24 cellular contexts compared by ENCODE assay signal in the genomic region with DNA sequence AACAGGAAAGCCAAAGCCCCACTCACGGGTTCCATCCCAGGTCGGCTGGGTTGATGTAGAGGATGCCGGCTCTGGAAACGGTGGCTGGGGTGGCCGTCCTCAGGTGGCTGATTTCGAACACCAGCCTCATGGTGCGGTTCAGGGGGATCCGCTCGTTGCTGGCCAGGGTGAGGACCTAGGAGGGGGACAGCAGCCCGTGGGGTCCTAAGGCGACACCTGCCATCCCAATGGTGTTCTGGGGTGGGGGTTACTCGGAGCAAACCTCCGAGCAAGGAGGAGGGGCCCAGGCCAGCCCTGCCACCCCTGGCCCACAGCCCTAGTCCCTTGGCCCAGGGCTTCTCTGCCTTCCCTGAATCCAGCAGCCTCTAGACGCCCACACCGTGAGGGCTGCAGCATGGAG.
"Had no signal": no experiment of that assay in that cellular context is flagged by ENCODE, and none has a peak within 500 bp of the region (broad histone marks: within the 10 kb centered on the region; RNA-seq: fewer than 3 reads in every experiment).

No MANE protein-coding gene starts in this region.

- H3K36me3 ChIP-seq: colonic mucosa, heart right ventricle had no signal

- H3K27me3 ChIP-seq: body of pancreas, colonic mucosa had no signal

- H3K4me3 Mint-ChIP-seq: activated CD4-positive, alpha-beta memory T cell treated with anti-CD3 and anti-CD28 coated beads for 36 hours; activated CD4-positive, alpha-beta T cell treated with anti-CD3 and anti-CD28 coated beads for 36 hours; activated CD4-positive, alpha-beta T cell treated with anti-CD3 and anti-CD28 coated beads, Interleukin-2, amount 10 ng/mL, durations not matched to agents 24 days and 14 days; activated naive CD4-positive, alpha-beta T cell treated with anti-CD3 and anti-CD28 coated beads, Interleukin-2, amount 10 ng/mL, durations not matched to agents 7 days and 5 days; activated naive CD8-positive, alpha-beta T cell treated with anti-CD3 and anti-CD28 coated beads, Interleukin-2, amount 10 ng/mL, durations not matched to agents 7 days and 5 days; activated T-cell treated with anti-CD3 and anti-CD28 coated beads, Interleukin-2, amount 50 U/mL, for 24 hours; activated T-cell treated with anti-CD3 and anti-CD28 coated beads, Interleukin-2, amount 50 U/mL, for 72 hours; endodermal cell had no signal

- H3K4me1 Mint-ChIP-seq: activated CD4-positive, alpha-beta T cell treated with anti-CD3 and anti-CD28 coated beads for 36 hours; activated naive CD8-positive, alpha-beta T cell treated with anti-CD3 and anti-CD28 coated beads, Interleukin-2, amount 10 ng/mL, durations not matched to agents 7 days and 5 days; endodermal cell had no signal

- H3K9me3 ChIP-seq: body of pancreas, colonic mucosa, heart right ventricle had no signal

- DNase-seq: activated CD4-positive, alpha-beta memory T cell treated with anti-CD3 and anti-CD28 coated beads for 36 hours; activated CD4-positive, alpha-beta T cell treated with anti-CD3 and anti-CD28 coated beads for 36 hours; activated CD4-positive, alpha-beta T cell treated with anti-CD3 and anti-CD28 coated beads, Interleukin-2, amount 10 ng/mL, durations not matched to agents 24 days and 14 days; activated CD4-positive, CD25-positive, alpha-beta regulatory T cell; activated CD4-positive, CD25-positive, alpha-beta regulatory T cell treated with anti-CD3 and anti-CD28 coated beads, Interleukin-2, amount 50 U/mL, for 72 hours; activated CD8-positive, alpha-beta memory T cell treated with anti-CD3 and anti-CD28 coated beads, Interleukin-2, amount 50 U/mL, for 48 hours; activated gamma-delta T cell; activated naive CD4-positive, alpha-beta T cell; activated naive CD4-positive, alpha-beta T cell treated with anti-CD3 and anti-CD28 coated beads, Interleukin-2, amount 10 ng/mL, durations not matched to agents 7 days and 5 days; activated naive CD8-positive, alpha-beta T cell treated with anti-CD3 and anti-CD28 coated beads, Interleukin-2, amount 10 ng/mL, durations not matched to agents 7 days and 5 days; activated T-cell treated with anti-CD3 and anti-CD28 coated beads for 4 hours; activated T-cell treated with anti-CD3 and anti-CD28 coated beads, Interleukin-2, amount 50 U/mL, for 24 hours; activated T-cell treated with anti-CD3 and anti-CD28 coated beads, Interleukin-2, amount 50 U/mL, for 72 hours; aorta; body of pancreas; caudate nucleus; colonic mucosa; effector memory CD4-positive, alpha-beta T cell; endodermal cell; foreskin fibroblast; heart right ventricle; T-helper 2 cell had no signal

- H3K27ac Mint-ChIP-seq: activated CD4-positive, alpha-beta memory T cell treated with anti-CD3 and anti-CD28 coated beads for 36 hours; activated CD4-positive, alpha-beta T cell treated with anti-CD3 and anti-CD28 coated beads for 36 hours; activated CD4-positive, alpha-beta T cell treated with anti-CD3 and anti-CD28 coated beads, Interleukin-2, amount 10 ng/mL, durations not matched to agents 24 days and 14 days; activated naive CD4-positive, alpha-beta T cell treated with anti-CD3 and anti-CD28 coated beads, Interleukin-2, amount 10 ng/mL, durations not matched to agents 7 days and 5 days; activated naive CD4-positive, alpha-beta T cell treated with anti-CD3 and anti-CD28 coated beads, Interleukin-2, amount 50 U/mL, for 72 hours; activated naive CD8-positive, alpha-beta T cell treated with anti-CD3 and anti-CD28 coated beads, Interleukin-2, amount 10 ng/mL, durations not matched to agents 7 days and 5 days; activated T-cell treated with anti-CD3 and anti-CD28 coated beads, Interleukin-2, amount 50 U/mL, for 24 hours; activated T-cell treated with anti-CD3 and anti-CD28 coated beads, Interleukin-2, amount 50 U/mL, for 72 hours; endodermal cell had no signal

- H3K4me3 ChIP-seq: body of pancreas, colonic mucosa, heart right ventricle had no signal

- H3K36me3 Mint-ChIP-seq: activated CD4-positive, alpha-beta memory T cell treated with anti-CD3 and anti-CD28 coated beads for 36 hours; activated naive CD4-positive, alpha-beta T cell treated with anti-CD3 and anti-CD28 coated beads, Interleukin-2, amount 10 ng/mL, durations not matched to agents 7 days and 5 days; activated naive CD4-positive, alpha-beta T cell treated with anti-CD3 and anti-CD28 coated beads, Interleukin-2, amount 50 U/mL, for 72 hours; activated naive CD8-positive, alpha-beta T cell treated with anti-CD3 and anti-CD28 coated beads, Interleukin-2, amount 10 ng/mL, durations not matched to agents 7 days and 5 days had no signal

- ATAC-seq: activated CD4-positive, alpha-beta T cell treated with anti-CD3 and anti-CD28 coated beads for 36 hours; activated naive CD4-positive, alpha-beta T cell treated with anti-CD3 and anti-CD28 coated beads, Interleukin-2, amount 50 U/mL, for 72 hours; body of pancreas; esophagus mucosa; heart right ventricle had no signal

- H3K27me3 Mint-ChIP-seq: activated CD4-positive, alpha-beta memory T cell treated with anti-CD3 and anti-CD28 coated beads for 36 hours; activated CD4-positive, alpha-beta T cell treated with anti-CD3 and anti-CD28 coated beads for 36 hours; activated naive CD8-positive, alpha-beta T cell treated with anti-CD3 and anti-CD28 coated beads, Interleukin-2, amount 10 ng/mL, durations not matched to agents 7 days and 5 days; activated T-cell treated with anti-CD3 and anti-CD28 coated beads, Interleukin-2, amount 50 U/mL, for 24 hours had no signal

- H3K9me3 Mint-ChIP-seq: activated CD4-positive, alpha-beta memory T cell treated with anti-CD3 and anti-CD28 coated beads for 36 hours; activated CD4-positive, alpha-beta T cell treated with anti-CD3 and anti-CD28 coated beads, Interleukin-2, amount 10 ng/mL, durations not matched to agents 24 days and 14 days; activated naive CD4-positive, alpha-beta T cell treated with anti-CD3 and anti-CD28 coated beads, Interleukin-2, amount 10 ng/mL, durations not matched to agents 7 days and 5 days; activated naive CD4-positive, alpha-beta T cell treated with anti-CD3 and anti-CD28 coated beads, Interleukin-2, amount 50 U/mL, for 72 hours; activated naive CD8-positive, alpha-beta T cell treated with anti-CD3 and anti-CD28 coated beads, Interleukin-2, amount 10 ng/mL, durations not matched to agents 7 days and 5 days; activated T-cell treated with anti-CD3 and anti-CD28 coated beads, Interleukin-2, amount 50 U/mL, for 24 hours; activated T-cell treated with anti-CD3 and anti-CD28 coated beads, Interleukin-2, amount 50 U/mL, for 72 hours; endodermal cell had no signal

- H3K4me1 ChIP-seq: body of pancreas, colonic mucosa had no signal

- H3K27ac ChIP-seq: body of pancreas, colonic mucosa, heart right ventricle had no signal
